In the genomic region with DNA sequence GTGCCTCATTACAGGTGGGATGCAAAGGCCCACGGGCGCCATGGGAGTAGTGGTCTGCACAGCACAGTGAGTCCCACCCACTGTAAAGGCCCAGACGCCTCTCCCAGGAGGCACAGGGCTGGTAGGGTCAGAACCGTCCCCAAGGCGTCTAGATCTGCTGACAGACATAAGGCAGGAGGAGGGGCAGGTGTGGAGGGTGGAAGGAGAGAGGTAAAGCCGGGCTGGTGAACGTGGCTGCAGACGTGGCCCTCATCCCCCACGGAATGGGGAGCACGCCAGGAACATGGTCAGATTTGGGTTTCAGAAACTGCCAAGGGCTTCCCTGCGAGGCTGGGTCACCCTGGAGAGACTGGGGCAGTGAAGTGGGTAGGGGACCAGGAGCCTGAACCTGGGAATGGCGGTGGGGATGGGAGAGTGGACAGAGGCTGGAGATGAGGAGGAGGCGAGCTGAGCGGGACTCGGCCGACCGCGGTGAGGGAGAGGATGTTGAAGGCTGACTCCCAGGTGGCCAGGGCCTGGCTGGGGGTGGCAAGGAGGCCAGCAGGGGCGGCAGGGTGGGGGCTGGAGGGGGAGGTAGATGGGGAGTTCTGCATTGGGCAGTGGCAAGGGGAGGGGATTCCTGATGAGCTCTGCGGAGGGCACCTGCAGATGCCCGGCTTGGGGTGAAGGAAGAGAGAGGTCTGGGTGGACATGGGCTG, we compare ENCODE assay signal across 1 cellular context.
TF ChIP-seq lines count a peak whose summit lies in the region.

No MANE protein-coding gene starts in this region.

TF ChIP-seq in K562, 482 proteins besides CTCF, POLR2A, EP300 and RAD21 (continued from another document and continues in another):
- TF ChIP-seq EZH2 (IDR thresholded peaks at IDR 0.05; ENCODE audit: borderline replicate concordance, low read depth, low read length) (no peak), ZBTB43 (CRISPR knock-in tag; IDR thresholded peaks at IDR 0.05) (0 out of 2 replicates have a peak, but pooled peaks have one; percentile 7), ZFPM2 (CRISPR knock-in tag; IDR thresholded peaks at IDR 0.05) (no peak), ZKSCAN1 (IDR thresholded peaks at IDR 0.05; ENCODE audit: low read depth, low read length) (no peak), ASH1L (IDR thresholded peaks at IDR 0.05; ENCODE audit: borderline replicate concordance, low read depth, partially characterized antibody) (no peak), LEF1 (IDR thresholded peaks at IDR 0.05) (no peak), DEAF1 (CRISPR knock-in tag; IDR thresholded peaks at IDR 0.05) (no peak), USF1 (CRISPR knock-in tag; IDR thresholded peaks at IDR 0.05) (0 out of 2 replicates have a peak, but pooled peaks have one; percentile 11), PREB (CRISPR knock-in tag; IDR thresholded peaks at IDR 0.05) (no peak), PCBP1 (IDR thresholded peaks at IDR 0.05; ENCODE audit: low read depth, low read length, poor library complexity, severe bottlenecking) (no peak), TGIF2 (CRISPR knock-in tag; IDR thresholded peaks at IDR 0.05) (no peak), ZBTB34 (CRISPR knock-in tag; IDR thresholded peaks at IDR 0.05) (no peak), VEZF1 (CRISPR knock-in tag; IDR thresholded peaks at IDR 0.05) (peak; percentile 23; the same call in 1 of the 2 replicates), PHF20 (IDR thresholded peaks at IDR 0.05; ENCODE audit: partially characterized antibody) (no peak), PATZ1 (CRISPR knock-in tag; IDR thresholded peaks at IDR 0.05; ENCODE audit: borderline replicate concordance) (no peak), FOXP4 (CRISPR knock-in tag; IDR thresholded peaks at IDR 0.05; ENCODE audit: borderline replicate concordance) (no peak), RBFOX2 (IDR thresholded peaks at IDR 0.05; ENCODE audit: low read depth, low read length) (peak; percentile 68), ATF6 (CRISPR knock-in tag; IDR thresholded peaks at IDR 0.05) (no peak), MTA3 (IDR thresholded peaks at IDR 0.05; ENCODE audit: borderline replicate concordance) (no peak), GMEB1 (CRISPR knock-in tag; IDR thresholded peaks at IDR 0.05) (no peak), FOXK1 (CRISPR knock-in tag; IDR thresholded peaks at IDR 0.05; ENCODE audit: borderline replicate concordance) (no peak), ZNF140 (CRISPR knock-in tag; IDR thresholded peaks at IDR 0.05) (no peak), SMAD2 (IDR thresholded peaks at IDR 0.05; ENCODE audit: low read depth, low read length) (no peak), SIN3A (IDR thresholded peaks at IDR 0.05; ENCODE audit: borderline replicate concordance in 2 of 2, control insufficient read depth in 1 of 2, low read depth in 2 of 2, low read length in 2 of 2) (no peak), ZNF263 (CRISPR knock-in tag; IDR thresholded peaks at IDR 0.05; ENCODE audit: borderline replicate concordance) (peak; percentile 69; the same call in 1 of the 2 replicates), ZNF232 (CRISPR knock-in tag; IDR thresholded peaks at IDR 0.05) (no peak), ZFP30 (CRISPR knock-in tag; IDR thresholded peaks at IDR 0.05; ENCODE audit: borderline replicate concordance) (no peak)
- TF ChIP-seq, protein P1, sequence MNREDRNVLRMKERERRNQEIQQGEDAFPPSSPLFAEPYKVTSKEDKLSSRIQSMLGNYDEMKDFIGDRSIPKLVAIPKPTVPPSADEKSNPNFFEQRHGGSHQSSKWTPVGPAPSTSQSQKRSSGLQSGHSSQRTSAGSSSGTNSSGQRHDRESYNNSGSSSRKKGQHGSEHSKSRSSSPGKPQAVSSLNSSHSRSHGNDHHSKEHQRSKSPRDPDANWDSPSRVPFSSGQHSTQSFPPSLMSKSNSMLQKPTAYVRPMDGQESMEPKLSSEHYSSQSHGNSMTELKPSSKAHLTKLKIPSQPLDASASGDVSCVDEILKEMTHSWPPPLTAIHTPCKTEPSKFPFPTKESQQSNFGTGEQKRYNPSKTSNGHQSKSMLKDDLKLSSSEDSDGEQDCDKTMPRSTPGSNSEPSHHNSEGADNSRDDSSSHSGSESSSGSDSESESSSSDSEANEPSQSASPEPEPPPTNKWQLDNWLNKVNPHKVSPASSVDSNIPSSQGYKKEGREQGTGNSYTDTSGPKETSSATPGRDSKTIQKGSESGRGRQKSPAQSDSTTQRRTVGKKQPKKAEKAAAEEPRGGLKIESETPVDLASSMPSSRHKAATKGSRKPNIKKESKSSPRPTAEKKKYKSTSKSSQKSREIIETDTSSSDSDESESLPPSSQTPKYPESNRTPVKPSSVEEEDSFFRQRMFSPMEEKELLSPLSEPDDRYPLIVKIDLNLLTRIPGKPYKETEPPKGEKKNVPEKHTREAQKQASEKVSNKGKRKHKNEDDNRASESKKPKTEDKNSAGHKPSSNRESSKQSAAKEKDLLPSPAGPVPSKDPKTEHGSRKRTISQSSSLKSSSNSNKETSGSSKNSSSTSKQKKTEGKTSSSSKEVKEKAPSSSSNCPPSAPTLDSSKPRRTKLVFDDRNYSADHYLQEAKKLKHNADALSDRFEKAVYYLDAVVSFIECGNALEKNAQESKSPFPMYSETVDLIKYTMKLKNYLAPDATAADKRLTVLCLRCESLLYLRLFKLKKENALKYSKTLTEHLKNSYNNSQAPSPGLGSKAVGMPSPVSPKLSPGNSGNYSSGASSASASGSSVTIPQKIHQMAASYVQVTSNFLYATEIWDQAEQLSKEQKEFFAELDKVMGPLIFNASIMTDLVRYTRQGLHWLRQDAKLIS (CRISPR knock-in tag; IDR thresholded peaks at IDR 0.05) = 0 out of 2 replicates have a peak, but pooled peaks have one; percentile 19
- TF ChIP-seq, protein P2, sequence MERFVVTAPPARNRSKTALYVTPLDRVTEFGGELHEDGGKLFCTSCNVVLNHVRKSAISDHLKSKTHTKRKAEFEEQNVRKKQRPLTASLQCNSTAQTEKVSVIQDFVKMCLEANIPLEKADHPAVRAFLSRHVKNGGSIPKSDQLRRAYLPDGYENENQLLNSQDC (CRISPR knock-in tag; IDR thresholded peaks at IDR 0.05) = no peak
